Comparison of ENCODE assay signal across 1 cellular context in genomic region chr12:54371328-54372112, GRCh38.
TF ChIP-seq lines count a peak whose summit lies in the region.

No MANE protein-coding gene starts in this region.

TF ChIP-seq in SK-N-SH, 30 proteins besides CTCF, POLR2A, EP300 and RAD21 (continued from another document):
- no peak for TF ChIP-seq EZH2phosphoT487 (IDR thresholded peaks at IDR 0.05; ENCODE audit: borderline replicate concordance, low read depth)
- TF ChIP-seq, protein P1, sequence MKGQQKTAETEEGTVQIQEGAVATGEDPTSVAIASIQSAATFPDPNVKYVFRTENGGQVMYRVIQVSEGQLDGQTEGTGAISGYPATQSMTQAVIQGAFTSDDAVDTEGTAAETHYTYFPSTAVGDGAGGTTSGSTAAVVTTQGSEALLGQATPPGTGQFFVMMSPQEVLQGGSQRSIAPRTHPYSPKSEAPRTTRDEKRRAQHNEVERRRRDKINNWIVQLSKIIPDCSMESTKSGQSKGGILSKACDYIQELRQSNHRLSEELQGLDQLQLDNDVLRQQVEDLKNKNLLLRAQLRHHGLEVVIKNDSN (IDR thresholded peaks at IDR 0.05; ENCODE audit: borderline replicate concordance, low read depth) = no peak
